8 cellular contexts compared by ENCODE assay signal in genomic region chr17:35578195-35578928, GRCh38. TPM values are rescaled to one million over a fixed set of nuclear protein-coding genes. Genes with fewer than 3 reads are reported as not detected.
DNase-seq lines count a peak whose midpoint lies in the region; ATAC-seq, FAIRE-seq and TF ChIP-seq lines count a peak whose summit lies in the region.

Gene PEX12 (minus strand): TSS chr17:35578571. CDS start chr17:35578021, 550 bp downstream.

- H3K79me2 ChIP-seq in Karpas-422 (ENCODE audit: low read length) (peaks cover 21% of the 10 kb centered on the region), fibroblast of lung (ENCODE audit: control insufficient read depth, insufficient read depth, low read length) (peaks cover 2% of the 10 kb centered on the region)

- no peak for TF ChIP-seq CTCF in fibroblast of lung (conservative IDR thresholded peaks at IDR 0.05 in 1 of 2, IDR thresholded peaks at IDR 0.05 in 1 of 2; ENCODE audit: low read depth in 1 of 2, low read length in 2 of 2)

- H3K36me3 Mint-ChIP-seq in activated T-helper 1 cell treated with anti-CD3 and anti-CD28 coated beads, Interleukin-12 subunit alpha, Interleukin-12 subunit beta, Interleukin-2, Interleukin-4 antibody, amounts not matched to agents 30 ng/mL and 10 ng/mL and 1 ng/mL, durations not matched to agents 14 hours and 24 hours and 36 hours (ENCODE audit: low read depth), result peaks cover 12% of the 10 kb centered on the region
- H3K36me3 Mint-ChIP-seq in naive thymus-derived CD4-positive, alpha-beta T cell, result peaks cover 0 to 7% (median 0%) of the 10 kb centered on the region in 5 donors
- peaks cover 7% of the 10 kb centered on the region for H3K36me3 Mint-ChIP-seq in stimulated activated memory B cell treated with anti-CD40 and anti-IgM and Interleukin-4, amounts not matched to agents 10 μg/mL and 1 μg/mL and 100 μg/mL, for 72 hours

- H3K4me2 ChIP-seq in Karpas-422 (ENCODE audit: low read depth, low read length, poor library complexity, severe bottlenecking), result peak within 1 kb of the TSS; percentile 97
- peak within 1 kb of the TSS; percentile 100 for H3K4me2 ChIP-seq in fibroblast of lung (ENCODE audit: extremely low read depth, insufficient read depth, low read length)

- H3K9ac ChIP-seq in Karpas-422 (ENCODE audit: low read length), result peak within 1 kb of the TSS; percentile 90
- peak within 1 kb of the TSS; percentile 84 for H3K9ac ChIP-seq in fibroblast of lung (ENCODE audit: insufficient read depth, low read length)

- ATAC-seq in GM21737 (IDR thresholded peaks at IDR 0.05; ENCODE audit: unreplicated experiment), result peak; percentile 75
- peak; percentile 99 for ATAC-seq in naive thymus-derived CD4-positive, alpha-beta T cell
- peak; percentile 98 for ATAC-seq in stimulated activated memory B cell treated with anti-CD40 and anti-IgM and Interleukin-4, amounts not matched to agents 10 μg/mL and 1 μg/mL and 100 μg/mL, for 72 hours

- H2AFZ ChIP-seq in Karpas-422 (ENCODE audit: low read length) (peak within 1 kb of the TSS; percentile 40; the same call in 1 of the 2 replicates), fibroblast of lung (ENCODE audit: low read length) (peak within 1 kb of the TSS; percentile 92)

- H3K4me3 ChIP-seq in Karpas-422 (ENCODE audit: low read length) (peak within 1 kb of the TSS; percentile 86), fibroblast of lung (replicated peaks in 1 of 4; ENCODE audit: control extremely low read depth in 1 of 4, insufficient read depth in 1 of 4, low read depth in 3 of 4, low read length in 4 of 4) (peak within 1 kb of the TSS; percentile 81 to 98 (median 93))
- H3K4me3 ChIP-seq in naive thymus-derived CD4-positive, alpha-beta T cell (ENCODE audit: low read length), result peak within 1 kb of the TSS; percentile 86

- peaks cover 2% of the 10 kb centered on the region for H3K27me3 Mint-ChIP-seq in activated T-helper 1 cell treated with anti-CD3 and anti-CD28 coated beads, Interleukin-12 subunit alpha, Interleukin-12 subunit beta, Interleukin-2, Interleukin-4 antibody, amounts not matched to agents 30 ng/mL and 10 ng/mL and 1 ng/mL, durations not matched to agents 14 hours and 24 hours and 36 hours (ENCODE audit: insufficient read depth)
- H3K27me3 Mint-ChIP-seq in naive thymus-derived CD4-positive, alpha-beta T cell, result peaks cover 0 to 2% (median 0%) of the 10 kb centered on the region in 5 donors
- no peaks in the 10 kb centered on the region for H3K27me3 Mint-ChIP-seq in stimulated activated memory B cell treated with anti-CD40 and anti-IgM and Interleukin-4, amounts not matched to agents 10 μg/mL and 1 μg/mL and 100 μg/mL, for 72 hours

- peak within 1 kb of the TSS; percentile 100 for H3K4me3 Mint-ChIP-seq in activated T-helper 1 cell treated with anti-CD3 and anti-CD28 coated beads, Interleukin-12 subunit alpha, Interleukin-12 subunit beta, Interleukin-2, Interleukin-4 antibody, amounts not matched to agents 30 ng/mL and 10 ng/mL and 1 ng/mL, durations not matched to agents 14 hours and 24 hours and 36 hours
- H3K4me3 Mint-ChIP-seq in naive thymus-derived CD4-positive, alpha-beta T cell, result peak within 1 kb of the TSS; percentile 92 to 100 (median 97)
- peak within 1 kb of the TSS; percentile 100 for H3K4me3 Mint-ChIP-seq in stimulated activated memory B cell treated with anti-CD40 and anti-IgM and Interleukin-4, amounts not matched to agents 10 μg/mL and 1 μg/mL and 100 μg/mL, for 72 hours

- H3K27me3 ChIP-seq in Karpas-422 (ENCODE audit: low read length), result no peaks in the 10 kb centered on the region
- H3K27me3 ChIP-seq in fibroblast of lung (ENCODE audit: control insufficient read depth, insufficient read depth, low read length), result no peaks in the 10 kb centered on the region
- H3K27me3 ChIP-seq in naive thymus-derived CD4-positive, alpha-beta T cell (ENCODE audit: control insufficient read depth in 2 of 2, insufficient read depth in 2 of 2, low read length in 2 of 2), result no peaks in the 10 kb centered on the region

- peak; percentile 75 for FAIRE-seq in RCC 7860 (lab: Jason Lieb, UNC)

- POLR2A ChIA-PET in naive thymus-derived CD4-positive, alpha-beta T cell (lab: Charles Lee), result interaction anchor here (0.6 to 6.7 kb wide), 42 partner anchors 10 to 556 kb away, joined by 3 to 153 read pairs (median 4); partner anchors contain the start of genes AP2B1, NLE1, RAD51D and RFFL

- H3K4me1 ChIP-seq in Karpas-422 (ENCODE audit: low read length), result peaks cover 28% of the 10 kb centered on the region
- peaks cover 12% of the 10 kb centered on the region for H3K4me1 ChIP-seq in fibroblast of lung (ENCODE audit: control insufficient read depth, extremely low read depth, insufficient read depth, low read length)
- peaks cover 5 to 12% of the 10 kb centered on the region in 2 donors for H3K4me1 ChIP-seq in naive thymus-derived CD4-positive, alpha-beta T cell (ENCODE audit: control insufficient read depth in 2 of 2, insufficient read depth in 2 of 2, low read length in 2 of 2)

- CTCF ChIA-PET in naive thymus-derived CD4-positive, alpha-beta T cell (lab: Charles Lee), result interaction anchor here (0.8 to 1.8 kb wide), 8 partner anchors 8 to 265 kb away, joined by 3 to 8 read pairs (median 5); partner anchors contain the start of genes AP2B1 and TAF15

- H4K20me1 ChIP-seq in Karpas-422 (ENCODE audit: insufficient read depth, low read depth, low read length), result no peaks in the 10 kb centered on the region
- no peaks in the 10 kb centered on the region for H4K20me1 ChIP-seq in fibroblast of lung (ENCODE audit: control insufficient read depth, extremely low read depth, insufficient read depth, low read length)

- H3K9me2 ChIP-seq in Karpas-422 (replicated peaks; ENCODE audit: insufficient read depth, low read length), result no peaks in the 10 kb centered on the region

- no peaks in the 10 kb centered on the region for H3K9me3 Mint-ChIP-seq in activated T-helper 1 cell treated with anti-CD3 and anti-CD28 coated beads, Interleukin-12 subunit alpha, Interleukin-12 subunit beta, Interleukin-2, Interleukin-4 antibody, amounts not matched to agents 30 ng/mL and 10 ng/mL and 1 ng/mL, durations not matched to agents 14 hours and 24 hours and 36 hours
- H3K9me3 Mint-ChIP-seq in naive thymus-derived CD4-positive, alpha-beta T cell, result no peaks in the 10 kb centered on the region
- no peaks in the 10 kb centered on the region for H3K9me3 Mint-ChIP-seq in stimulated activated memory B cell treated with anti-CD40 and anti-IgM and Interleukin-4, amounts not matched to agents 10 μg/mL and 1 μg/mL and 100 μg/mL, for 72 hours

- intact Hi-C loops in activated T-helper 1 cell treated with anti-CD3 and anti-CD28 coated beads, Interleukin-12 subunit alpha, Interleukin-12 subunit beta, Interleukin-2, Interleukin-4 antibody, amounts not matched to agents 30 ng/mL and 10 ng/mL and 1 ng/mL, durations not matched to agents 14 hours and 24 hours and 36 hours (cut with micrococcal nuclease), result loop anchor here (1.0 to 5.0 kb wide), 5 partner anchors 9 to 436 kb away; partner anchors contain the start of genes AP2B1, NLE1, SLFN12L and SLFN5
- intact Hi-C loops in naive thymus-derived CD4-positive, alpha-beta T cell (cut with micrococcal nuclease), result loop anchor here (1.0 to 5.0 kb wide), 9 partner anchors 9 to 490 kb away; partner anchors contain the start of genes AP2B1 (in 2 of the 2), NLE1 (in 2 of the 2) and SLFN5 (in 1 of the 2)

- peak within 1 kb of the TSS; percentile 99 for H3K27ac Mint-ChIP-seq in activated T-helper 1 cell treated with anti-CD3 and anti-CD28 coated beads, Interleukin-12 subunit alpha, Interleukin-12 subunit beta, Interleukin-2, Interleukin-4 antibody, amounts not matched to agents 30 ng/mL and 10 ng/mL and 1 ng/mL, durations not matched to agents 14 hours and 24 hours and 36 hours
- H3K27ac Mint-ChIP-seq in naive thymus-derived CD4-positive, alpha-beta T cell, result peak within 1 kb of the TSS; percentile 96 to 100 (median 99)
- H3K27ac Mint-ChIP-seq in stimulated activated memory B cell treated with anti-CD40 and anti-IgM and Interleukin-4, amounts not matched to agents 10 μg/mL and 1 μg/mL and 100 μg/mL, for 72 hours, result peak within 1 kb of the TSS; percentile 100

- H3K9me3 ChIP-seq in Karpas-422 (ENCODE audit: low read length) (no peaks in the 10 kb centered on the region), fibroblast of lung (ENCODE audit: control insufficient read depth, insufficient read depth, low read depth, low read length) (no peaks in the 10 kb centered on the region)
- H3K9me3 ChIP-seq in naive thymus-derived CD4-positive, alpha-beta T cell (ENCODE audit: control insufficient read depth in 2 of 3, low read length in 3 of 3), result no peaks in the 10 kb centered on the region

- DNase-seq in DMS114 treated with DMSO at 0.1 percent for 48 hours (lab: John Stamatoyannopoulos, UW; ENCODE audit: unreplicated experiment) (peak; percentile 83), Karpas-422 (peak; percentile 98), RCC 7860 (ENCODE audit: low spot score) (peak; percentile 76), fibroblast of lung (ENCODE audit: low read depth in 2 of 2) (peak; percentile 85 to 92)
- DNase-seq in activated T-helper 1 cell treated with anti-CD3 and anti-CD28 coated beads, Interleukin-12 subunit alpha, Interleukin-12 subunit beta, Interleukin-2, Interleukin-4 antibody, amounts not matched to agents 30 ng/mL and 10 ng/mL and 1 ng/mL, durations not matched to agents 14 hours and 24 hours and 36 hours (ENCODE audit: low spot score), result peak; percentile 82
- DNase-seq in naive thymus-derived CD4-positive, alpha-beta T cell, result peak; percentile 62 to 94 (median 89)

- H3K36me3 ChIP-seq in Karpas-422 (ENCODE audit: insufficient read depth, low read length), result peaks cover 18% of the 10 kb centered on the region; the same call in 1 of the 2 replicates
- peaks cover 5% of the 10 kb centered on the region for H3K36me3 ChIP-seq in fibroblast of lung (ENCODE audit: control insufficient read depth, insufficient read depth, low read length)
- peaks cover 0 to 5% (median 0%) of the 10 kb centered on the region in 3 experiments for H3K36me3 ChIP-seq in naive thymus-derived CD4-positive, alpha-beta T cell (ENCODE audit: control insufficient read depth in 2 of 3, insufficient read depth in 3 of 3, low read length in 3 of 3)

- peak within 1 kb of the TSS; percentile 72 for H3K27ac ChIP-seq in Karpas-422 (ENCODE audit: low read length)
- peak within 1 kb of the TSS; percentile 89 for H3K27ac ChIP-seq in fibroblast of lung (ENCODE audit: insufficient read depth, low read length)
- H3K27ac ChIP-seq in naive thymus-derived CD4-positive, alpha-beta T cell (ENCODE audit: low read depth, low read length), result peak within 1 kb of the TSS; percentile 92

- peaks cover 36% of the 10 kb centered on the region for H3K4me1 Mint-ChIP-seq in activated T-helper 1 cell treated with anti-CD3 and anti-CD28 coated beads, Interleukin-12 subunit alpha, Interleukin-12 subunit beta, Interleukin-2, Interleukin-4 antibody, amounts not matched to agents 30 ng/mL and 10 ng/mL and 1 ng/mL, durations not matched to agents 14 hours and 24 hours and 36 hours (ENCODE audit: low read depth)
- H3K4me1 Mint-ChIP-seq in naive thymus-derived CD4-positive, alpha-beta T cell, result peaks cover 6 to 40% (median 32%) of the 10 kb centered on the region in 7 donors
- peaks cover 17% of the 10 kb centered on the region for H3K4me1 Mint-ChIP-seq in stimulated activated memory B cell treated with anti-CD40 and anti-IgM and Interleukin-4, amounts not matched to agents 10 μg/mL and 1 μg/mL and 100 μg/mL, for 72 hours

RNA-seq across cellular contexts. Expression of gene PEX12, which starts in this region (rescaled TPM):
- 5.0 and 5.4 TPM in 2 replicates for total RNA-seq in Karpas-422 (2014; rRNA removed; shearing (Covaris generic); ENCODE audit: low replicate concordance)
- total RNA-seq in activated T-helper 1 cell treated with anti-CD3 and anti-CD28 coated beads, Interleukin-12 subunit alpha, Interleukin-12 subunit beta, Interleukin-2, Interleukin-4 antibody, amounts not matched to agents 30 ng/mL and 10 ng/mL and 1 ng/mL, durations not matched to agents 14 hours and 24 hours and 36 hours, result 5.0 and 5.9 TPM in 2 replicates
- 6.2 and 7.1 TPM in 2 replicates for total RNA-seq in fibroblast of lung
- 9.5 and 9.7 TPM in 2 replicates for polyA plus RNA-seq in fibroblast of lung
- polyA plus RNA-seq in fibroblast of lung (2012), result 5.0 and 5.2 TPM in 2 replicates
- 9.5 and 13.6 TPM in 2 replicates for polyA minus RNA-seq in fibroblast of lung (ENCODE audit: low replicate concordance)
- 1 to 10 TPM; 2.9 to 8.0 (median 5.3) TPM for total RNA-seq in naive thymus-derived CD4-positive, alpha-beta T cell
- 1 to 10 TPM; 2.2 to 5.0 TPM for polyA plus RNA-seq in naive thymus-derived CD4-positive, alpha-beta T cell

Comparison
In these comparisons a context has a peak if more than half of its experiments do, and no peak if none do; other contexts are left out.
1. Peak in every context shown above with its lines: DNase-seq, ATAC-seq, H3K4me3 ChIP-seq and H3K27ac ChIP-seq.